In the genomic region with DNA sequence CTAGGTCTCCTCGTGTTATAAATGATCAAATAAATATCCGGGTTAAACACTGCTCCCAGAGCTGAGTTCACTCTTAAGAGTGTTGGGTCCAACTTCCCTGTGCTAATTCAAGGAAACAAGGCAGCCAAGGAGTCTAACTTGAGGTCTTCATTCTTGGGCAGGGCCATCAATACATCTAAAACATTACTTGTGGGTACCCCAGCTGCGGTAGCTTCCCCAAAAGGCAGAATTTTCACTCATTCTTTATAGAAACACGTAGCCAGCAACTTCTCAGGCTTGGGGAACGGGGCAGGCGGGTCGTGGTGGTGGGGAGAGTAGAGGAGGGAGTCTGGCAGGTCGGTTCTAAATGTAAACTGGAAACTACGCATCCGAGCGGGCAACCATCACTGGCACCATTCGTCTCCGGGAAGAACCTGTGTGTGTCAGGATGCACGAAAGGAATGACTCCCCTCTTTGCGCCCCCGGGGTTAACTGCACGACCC, we compare ENCODE assay signal across 8 cellular contexts. TPM values are rescaled to one million over a fixed set of nuclear protein-coding genes. Genes with fewer than 3 reads are reported as not detected.
DNase-seq lines count a peak whose midpoint lies in the region; ATAC-seq and TF ChIP-seq lines count a peak whose summit lies in the region.

No MANE protein-coding gene starts in this region.

- peaks cover 22% of the 10 kb centered on the region for H3K4me1 ChIP-seq in neuron (ENCODE audit: insufficient read depth, low read length)

- no peaks in the 10 kb centered on the region for H3K36me3 ChIP-seq in neuron (ENCODE audit: insufficient read depth, low read length)

- H3K27ac ChIP-seq in HL-60 (replicated peaks), result peak overlapping the region; percentile 85

- no peaks in the 10 kb centered on the region for H3K9me3 ChIP-seq in neuron (ENCODE audit: low read length)

- peak overlapping the region; percentile 20 for H2AFZ ChIP-seq in neuron (ENCODE audit: low read depth, low read length)

- H3K4me3 ChIP-seq in HL-60 (replicated peaks; ENCODE audit: insufficient read depth, low read length), result peak overlapping the region; percentile 77
- H3K4me3 ChIP-seq in fibroblast of the aortic adventitia (ENCODE audit: low read depth, low read length), result peak overlapping the region; percentile 90
- peak overlapping the region; percentile 63 for H3K4me3 ChIP-seq in neuron (ENCODE audit: low read length)

- DNase-seq in COLO668 (lab: John Stamatoyannopoulos, UW; ENCODE audit: unreplicated experiment) (peak; percentile 13), HL-60 (ENCODE audit: low read depth in 1 of 2, low spot score in 1 of 2) (peak in 1 of 2 experiments; percentile 25), fibroblast of the aortic adventitia (ENCODE audit: low read depth) (peak; percentile 14), posterior vena cava (ENCODE audit: low spot score) (no peak), NCI-H2029 (lab: John Stamatoyannopoulos, UW) (no peak)
- DNase-seq in activated CD4-positive, alpha-beta T cell treated with anti-CD3 and anti-CD28 coated beads, Interleukin-2, amount 50 U/mL, for 1 hour, result peak; percentile 30

- intact Hi-C loops in posterior vena cava (cut with DNase I), result no loop called here

- ATAC-seq in GM21786 (IDR thresholded peaks at IDR 0.05; ENCODE audit: unreplicated experiment), result no peak

- no peaks in the 10 kb centered on the region for H3K27me3 ChIP-seq in HL-60 (ENCODE audit: insufficient read depth, poor library complexity, severe bottlenecking)
- H3K27me3 ChIP-seq in neuron (ENCODE audit: insufficient read depth, low read length), result no peaks in the 10 kb centered on the region

- TF ChIP-seq CTCF in HL-60 (IDR thresholded peaks at IDR 0.05; ENCODE audit: insufficient read depth, low read length) (no peak), fibroblast of the aortic adventitia (IDR thresholded peaks at IDR 0.05; ENCODE audit: insufficient read depth, low read length) (no peak)

RNA-seq across cellular contexts. Expression of a gene that starts 0.7 kb away (rescaled TPM):
- total RNA-seq in fibroblast of the aortic adventitia (ENCODE audit: low replicate concordance) (221 and 390 TPM in 2 replicates), posterior vena cava (10 to 100 TPM; 59.6 to 62.0 TPM)

RNA-seq across cellular contexts. Expression of a gene that starts 53.7 kb away (rescaled TPM):
- total RNA-seq in fibroblast of the aortic adventitia (ENCODE audit: low replicate concordance) (0.08 TPM in 1 of 2 replicates, not detected in the other), posterior vena cava (1 to 10 TPM; 4.3 to 8.4 TPM)

Comparison
In these comparisons a context has a peak if more than half of its experiments do, and no peak if none do; other contexts are left out.
1. DNase-seq: peak in COLO668 (single experiment), activated CD4-positive, alpha-beta T cell treated with anti-CD3 and anti-CD28 coated beads, Interleukin-2, amount 50 U/mL, for 1 hour (single experiment) and fibroblast of the aortic adventitia (single experiment); none in posterior vena cava (single experiment) and NCI-H2029 (single experiment).
2. Peak in every context shown above with its lines, with median percentiles within 50 percentile points of each other: H3K4me3 ChIP-seq.